In the genomic region with DNA sequence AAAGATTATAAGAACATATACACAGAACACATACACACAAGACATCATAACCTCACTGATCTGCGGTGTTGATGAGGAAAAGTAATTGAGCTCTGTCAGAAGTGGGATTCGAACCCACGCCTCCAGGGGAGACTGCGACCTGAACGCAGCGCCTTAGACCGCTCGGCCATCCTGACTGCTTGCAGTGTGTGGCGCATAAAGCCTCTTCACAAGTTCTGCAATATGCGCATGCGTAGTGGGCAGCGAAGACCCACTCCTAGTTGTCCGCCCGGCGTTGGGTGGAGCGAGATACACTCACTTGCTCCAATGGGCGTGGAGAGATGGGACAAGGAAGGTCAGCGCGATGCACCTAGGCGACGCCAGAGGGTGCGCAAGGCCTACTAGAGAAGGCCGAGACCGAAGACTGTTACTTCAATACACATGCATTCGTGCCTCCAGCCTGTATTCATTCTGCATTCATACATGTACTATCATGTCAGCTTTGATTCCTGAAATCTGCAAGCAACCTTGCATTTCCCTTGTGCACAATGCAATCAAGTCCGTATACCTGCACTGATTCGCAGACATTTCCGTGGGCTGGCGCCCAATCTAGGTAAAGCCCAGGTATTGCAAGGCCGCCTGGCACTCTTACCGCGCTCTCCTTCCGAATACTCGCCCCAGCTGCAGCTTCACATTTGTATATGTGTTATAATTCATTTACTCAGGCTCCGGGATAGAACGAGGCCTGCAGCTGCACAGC, we compare ENCODE assay signal across 1 cellular context.
TF ChIP-seq lines count a peak whose summit lies in the region.

No MANE protein-coding gene starts in this region.

TF ChIP-seq in GM12878, 131 proteins besides CTCF, POLR2A, EP300 and RAD21 (continued from another document and continues in another):
- peak in 1 of 2 experiments; percentile 41; a peak in 2 of 4 replicates for TF ChIP-seq BHLHE40 (IDR thresholded peaks at IDR 0.05; ENCODE audit: borderline replicate concordance in 1 of 2, low read depth in 2 of 2, low read length in 1 of 2)
- TF ChIP-seq, protein P1, sequence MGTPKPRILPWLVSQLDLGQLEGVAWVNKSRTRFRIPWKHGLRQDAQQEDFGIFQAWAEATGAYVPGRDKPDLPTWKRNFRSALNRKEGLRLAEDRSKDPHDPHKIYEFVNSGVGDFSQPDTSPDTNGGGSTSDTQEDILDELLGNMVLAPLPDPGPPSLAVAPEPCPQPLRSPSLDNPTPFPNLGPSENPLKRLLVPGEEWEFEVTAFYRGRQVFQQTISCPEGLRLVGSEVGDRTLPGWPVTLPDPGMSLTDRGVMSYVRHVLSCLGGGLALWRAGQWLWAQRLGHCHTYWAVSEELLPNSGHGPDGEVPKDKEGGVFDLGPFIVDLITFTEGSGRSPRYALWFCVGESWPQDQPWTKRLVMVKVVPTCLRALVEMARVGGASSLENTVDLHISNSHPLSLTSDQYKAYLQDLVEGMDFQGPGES (IDR thresholded peaks at IDR 0.05) = peak; percentile 50; the same call in 1 of the 2 replicates
- TF ChIP-seq NBN (IDR thresholded peaks at IDR 0.05) = peak; percentile 91
- TF ChIP-seq, protein P2, sequence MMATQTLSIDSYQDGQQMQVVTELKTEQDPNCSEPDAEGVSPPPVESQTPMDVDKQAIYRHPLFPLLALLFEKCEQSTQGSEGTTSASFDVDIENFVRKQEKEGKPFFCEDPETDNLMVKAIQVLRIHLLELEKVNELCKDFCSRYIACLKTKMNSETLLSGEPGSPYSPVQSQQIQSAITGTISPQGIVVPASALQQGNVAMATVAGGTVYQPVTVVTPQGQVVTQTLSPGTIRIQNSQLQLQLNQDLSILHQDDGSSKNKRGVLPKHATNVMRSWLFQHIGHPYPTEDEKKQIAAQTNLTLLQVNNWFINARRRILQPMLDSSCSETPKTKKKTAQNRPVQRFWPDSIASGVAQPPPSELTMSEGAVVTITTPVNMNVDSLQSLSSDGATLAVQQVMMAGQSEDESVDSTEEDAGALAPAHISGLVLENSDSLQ (IDR thresholded peaks at IDR 0.05) = no peak
- 0 out of 2 replicates have a peak, but pooled peaks have one; percentile 38 for TF ChIP-seq ZNF384 (IDR thresholded peaks at IDR 0.05; ENCODE audit: borderline replicate concordance, low read depth, low read length)
- TF ChIP-seq, protein P3, sequence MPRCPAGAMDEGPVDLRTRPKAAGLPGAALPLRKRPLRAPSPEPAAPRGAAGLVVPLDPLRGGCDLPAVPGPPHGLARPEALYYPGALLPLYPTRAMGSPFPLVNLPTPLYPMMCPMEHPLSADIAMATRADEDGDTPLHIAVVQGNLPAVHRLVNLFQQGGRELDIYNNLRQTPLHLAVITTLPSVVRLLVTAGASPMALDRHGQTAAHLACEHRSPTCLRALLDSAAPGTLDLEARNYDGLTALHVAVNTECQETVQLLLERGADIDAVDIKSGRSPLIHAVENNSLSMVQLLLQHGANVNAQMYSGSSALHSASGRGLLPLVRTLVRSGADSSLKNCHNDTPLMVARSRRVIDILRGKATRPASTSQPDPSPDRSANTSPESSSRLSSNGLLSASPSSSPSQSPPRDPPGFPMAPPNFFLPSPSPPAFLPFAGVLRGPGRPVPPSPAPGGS (IDR thresholded peaks at IDR 0.05; ENCODE audit: borderline replicate concordance, insufficient read depth, low read depth, low read length, poor library complexity, severe bottlenecking) = no peak
- TF ChIP-seq, protein P4, sequence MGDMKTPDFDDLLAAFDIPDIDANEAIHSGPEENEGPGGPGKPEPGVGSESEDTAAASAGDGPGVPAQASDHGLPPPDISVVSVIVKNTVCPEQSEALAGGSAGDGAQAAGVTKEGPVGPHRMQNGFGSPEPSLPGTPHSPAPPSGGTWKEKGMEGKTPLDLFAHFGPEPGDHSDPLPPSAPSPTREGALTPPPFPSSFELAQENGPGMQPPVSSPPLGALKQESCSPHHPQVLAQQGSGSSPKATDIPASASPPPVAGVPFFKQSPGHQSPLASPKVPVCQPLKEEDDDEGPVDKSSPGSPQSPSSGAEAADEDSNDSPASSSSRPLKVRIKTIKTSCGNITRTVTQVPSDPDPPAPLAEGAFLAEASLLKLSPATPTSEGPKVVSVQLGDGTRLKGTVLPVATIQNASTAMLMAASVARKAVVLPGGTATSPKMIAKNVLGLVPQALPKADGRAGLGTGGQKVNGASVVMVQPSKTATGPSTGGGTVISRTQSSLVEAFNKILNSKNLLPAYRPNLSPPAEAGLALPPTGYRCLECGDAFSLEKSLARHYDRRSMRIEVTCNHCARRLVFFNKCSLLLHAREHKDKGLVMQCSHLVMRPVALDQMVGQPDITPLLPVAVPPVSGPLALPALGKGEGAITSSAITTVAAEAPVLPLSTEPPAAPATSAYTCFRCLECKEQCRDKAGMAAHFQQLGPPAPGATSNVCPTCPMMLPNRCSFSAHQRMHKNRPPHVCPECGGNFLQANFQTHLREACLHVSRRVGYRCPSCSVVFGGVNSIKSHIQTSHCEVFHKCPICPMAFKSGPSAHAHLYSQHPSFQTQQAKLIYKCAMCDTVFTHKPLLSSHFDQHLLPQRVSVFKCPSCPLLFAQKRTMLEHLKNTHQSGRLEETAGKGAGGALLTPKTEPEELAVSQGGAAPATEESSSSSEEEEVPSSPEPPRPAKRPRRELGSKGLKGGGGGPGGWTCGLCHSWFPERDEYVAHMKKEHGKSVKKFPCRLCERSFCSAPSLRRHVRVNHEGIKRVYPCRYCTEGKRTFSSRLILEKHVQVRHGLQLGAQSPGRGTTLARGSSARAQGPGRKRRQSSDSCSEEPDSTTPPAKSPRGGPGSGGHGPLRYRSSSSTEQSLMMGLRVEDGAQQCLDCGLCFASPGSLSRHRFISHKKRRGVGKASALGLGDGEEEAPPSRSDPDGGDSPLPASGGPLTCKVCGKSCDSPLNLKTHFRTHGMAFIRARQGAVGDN (IDR thresholded peaks at IDR 0.05) = no peak; the same call in 1 of the 2 replicates
- peak; percentile 59 for TF ChIP-seq HCFC1 (IDR thresholded peaks at IDR 0.05; ENCODE audit: low read length)
- peak; percentile 97 for TF ChIP-seq ZSCAN29 (IDR thresholded peaks at IDR 0.05)
- peak; percentile 100 for TF ChIP-seq ZNF24 (IDR thresholded peaks at IDR 0.05)
- TF ChIP-seq, protein P5, sequence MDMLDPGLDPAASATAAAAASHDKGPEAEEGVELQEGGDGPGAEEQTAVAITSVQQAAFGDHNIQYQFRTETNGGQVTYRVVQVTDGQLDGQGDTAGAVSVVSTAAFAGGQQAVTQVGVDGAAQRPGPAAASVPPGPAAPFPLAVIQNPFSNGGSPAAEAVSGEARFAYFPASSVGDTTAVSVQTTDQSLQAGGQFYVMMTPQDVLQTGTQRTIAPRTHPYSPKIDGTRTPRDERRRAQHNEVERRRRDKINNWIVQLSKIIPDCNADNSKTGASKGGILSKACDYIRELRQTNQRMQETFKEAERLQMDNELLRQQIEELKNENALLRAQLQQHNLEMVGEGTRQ (IDR thresholded peaks at IDR 0.05; ENCODE audit: borderline replicate concordance, low read depth, low read length) = no peak
- TF ChIP-seq, protein P6, sequence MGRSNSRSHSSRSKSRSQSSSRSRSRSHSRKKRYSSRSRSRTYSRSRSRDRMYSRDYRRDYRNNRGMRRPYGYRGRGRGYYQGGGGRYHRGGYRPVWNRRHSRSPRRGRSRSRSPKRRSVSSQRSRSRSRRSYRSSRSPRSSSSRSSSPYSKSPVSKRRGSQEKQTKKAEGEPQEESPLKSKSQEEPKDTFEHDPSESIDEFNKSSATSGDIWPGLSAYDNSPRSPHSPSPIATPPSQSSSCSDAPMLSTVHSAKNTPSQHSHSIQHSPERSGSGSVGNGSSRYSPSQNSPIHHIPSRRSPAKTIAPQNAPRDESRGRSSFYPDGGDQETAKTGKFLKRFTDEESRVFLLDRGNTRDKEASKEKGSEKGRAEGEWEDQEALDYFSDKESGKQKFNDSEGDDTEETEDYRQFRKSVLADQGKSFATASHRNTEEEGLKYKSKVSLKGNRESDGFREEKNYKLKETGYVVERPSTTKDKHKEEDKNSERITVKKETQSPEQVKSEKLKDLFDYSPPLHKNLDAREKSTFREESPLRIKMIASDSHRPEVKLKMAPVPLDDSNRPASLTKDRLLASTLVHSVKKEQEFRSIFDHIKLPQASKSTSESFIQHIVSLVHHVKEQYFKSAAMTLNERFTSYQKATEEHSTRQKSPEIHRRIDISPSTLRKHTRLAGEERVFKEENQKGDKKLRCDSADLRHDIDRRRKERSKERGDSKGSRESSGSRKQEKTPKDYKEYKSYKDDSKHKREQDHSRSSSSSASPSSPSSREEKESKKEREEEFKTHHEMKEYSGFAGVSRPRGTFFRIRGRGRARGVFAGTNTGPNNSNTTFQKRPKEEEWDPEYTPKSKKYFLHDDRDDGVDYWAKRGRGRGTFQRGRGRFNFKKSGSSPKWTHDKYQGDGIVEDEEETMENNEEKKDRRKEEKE (IDR thresholded peaks at IDR 0.05) = no peak
- TF ChIP-seq, protein P7, sequence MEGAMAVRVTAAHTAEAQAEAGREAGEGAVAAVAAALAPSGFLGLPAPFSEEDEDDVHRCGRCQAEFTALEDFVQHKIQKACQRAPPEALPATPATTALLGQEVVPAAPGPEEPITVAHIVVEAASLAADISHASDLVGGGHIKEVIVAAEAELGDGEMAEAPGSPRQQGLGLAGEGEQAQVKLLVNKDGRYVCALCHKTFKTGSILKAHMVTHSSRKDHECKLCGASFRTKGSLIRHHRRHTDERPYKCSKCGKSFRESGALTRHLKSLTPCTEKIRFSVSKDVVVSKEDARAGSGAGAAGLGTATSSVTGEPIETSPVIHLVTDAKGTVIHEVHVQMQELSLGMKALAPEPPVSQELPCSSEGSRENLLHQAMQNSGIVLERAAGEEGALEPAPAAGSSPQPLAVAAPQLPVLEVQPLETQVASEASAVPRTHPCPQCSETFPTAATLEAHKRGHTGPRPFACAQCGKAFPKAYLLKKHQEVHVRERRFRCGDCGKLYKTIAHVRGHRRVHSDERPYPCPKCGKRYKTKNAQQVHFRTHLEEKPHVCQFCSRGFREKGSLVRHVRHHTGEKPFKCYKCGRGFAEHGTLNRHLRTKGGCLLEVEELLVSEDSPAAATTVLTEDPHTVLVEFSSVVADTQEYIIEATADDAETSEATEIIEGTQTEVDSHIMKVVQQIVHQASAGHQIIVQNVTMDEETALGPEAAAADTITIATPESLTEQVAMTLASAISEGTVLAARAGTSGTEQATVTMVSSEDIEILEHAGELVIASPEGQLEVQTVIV (IDR thresholded peaks at IDR 0.05; ENCODE audit: borderline replicate concordance, partially characterized antibody) = no peak
- TF ChIP-seq YY1 (IDR thresholded peaks at IDR 0.05; ENCODE audit: low read depth, low read length) = peak; percentile 82; the same call in 1 of the 2 replicates
- TF ChIP-seq, protein P8, sequence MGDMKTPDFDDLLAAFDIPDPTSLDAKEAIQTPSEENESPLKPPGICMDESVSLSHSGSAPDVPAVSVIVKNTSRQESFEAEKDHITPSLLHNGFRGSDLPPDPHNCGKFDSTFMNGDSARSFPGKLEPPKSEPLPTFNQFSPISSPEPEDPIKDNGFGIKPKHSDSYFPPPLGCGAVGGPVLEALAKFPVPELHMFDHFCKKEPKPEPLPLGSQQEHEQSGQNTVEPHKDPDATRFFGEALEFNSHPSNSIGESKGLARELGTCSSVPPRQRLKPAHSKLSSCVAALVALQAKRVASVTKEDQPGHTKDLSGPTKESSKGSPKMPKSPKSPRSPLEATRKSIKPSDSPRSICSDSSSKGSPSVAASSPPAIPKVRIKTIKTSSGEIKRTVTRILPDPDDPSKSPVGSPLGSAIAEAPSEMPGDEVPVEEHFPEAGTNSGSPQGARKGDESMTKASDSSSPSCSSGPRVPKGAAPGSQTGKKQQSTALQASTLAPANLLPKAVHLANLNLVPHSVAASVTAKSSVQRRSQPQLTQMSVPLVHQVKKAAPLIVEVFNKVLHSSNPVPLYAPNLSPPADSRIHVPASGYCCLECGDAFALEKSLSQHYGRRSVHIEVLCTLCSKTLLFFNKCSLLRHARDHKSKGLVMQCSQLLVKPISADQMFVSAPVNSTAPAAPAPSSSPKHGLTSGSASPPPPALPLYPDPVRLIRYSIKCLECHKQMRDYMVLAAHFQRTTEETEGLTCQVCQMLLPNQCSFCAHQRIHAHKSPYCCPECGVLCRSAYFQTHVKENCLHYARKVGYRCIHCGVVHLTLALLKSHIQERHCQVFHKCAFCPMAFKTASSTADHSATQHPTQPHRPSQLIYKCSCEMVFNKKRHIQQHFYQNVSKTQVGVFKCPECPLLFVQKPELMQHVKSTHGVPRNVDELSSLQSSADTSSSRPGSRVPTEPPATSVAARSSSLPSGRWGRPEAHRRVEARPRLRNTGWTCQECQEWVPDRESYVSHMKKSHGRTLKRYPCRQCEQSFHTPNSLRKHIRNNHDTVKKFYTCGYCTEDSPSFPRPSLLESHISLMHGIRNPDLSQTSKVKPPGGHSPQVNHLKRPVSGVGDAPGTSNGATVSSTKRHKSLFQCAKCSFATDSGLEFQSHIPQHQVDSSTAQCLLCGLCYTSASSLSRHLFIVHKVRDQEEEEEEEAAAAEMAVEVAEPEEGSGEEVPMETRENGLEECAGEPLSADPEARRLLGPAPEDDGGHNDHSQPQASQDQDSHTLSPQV (IDR thresholded peaks at IDR 0.05) = no peak
- no peak for TF ChIP-seq DPF2 (IDR thresholded peaks at IDR 0.05)
- TF ChIP-seq, protein P9, sequence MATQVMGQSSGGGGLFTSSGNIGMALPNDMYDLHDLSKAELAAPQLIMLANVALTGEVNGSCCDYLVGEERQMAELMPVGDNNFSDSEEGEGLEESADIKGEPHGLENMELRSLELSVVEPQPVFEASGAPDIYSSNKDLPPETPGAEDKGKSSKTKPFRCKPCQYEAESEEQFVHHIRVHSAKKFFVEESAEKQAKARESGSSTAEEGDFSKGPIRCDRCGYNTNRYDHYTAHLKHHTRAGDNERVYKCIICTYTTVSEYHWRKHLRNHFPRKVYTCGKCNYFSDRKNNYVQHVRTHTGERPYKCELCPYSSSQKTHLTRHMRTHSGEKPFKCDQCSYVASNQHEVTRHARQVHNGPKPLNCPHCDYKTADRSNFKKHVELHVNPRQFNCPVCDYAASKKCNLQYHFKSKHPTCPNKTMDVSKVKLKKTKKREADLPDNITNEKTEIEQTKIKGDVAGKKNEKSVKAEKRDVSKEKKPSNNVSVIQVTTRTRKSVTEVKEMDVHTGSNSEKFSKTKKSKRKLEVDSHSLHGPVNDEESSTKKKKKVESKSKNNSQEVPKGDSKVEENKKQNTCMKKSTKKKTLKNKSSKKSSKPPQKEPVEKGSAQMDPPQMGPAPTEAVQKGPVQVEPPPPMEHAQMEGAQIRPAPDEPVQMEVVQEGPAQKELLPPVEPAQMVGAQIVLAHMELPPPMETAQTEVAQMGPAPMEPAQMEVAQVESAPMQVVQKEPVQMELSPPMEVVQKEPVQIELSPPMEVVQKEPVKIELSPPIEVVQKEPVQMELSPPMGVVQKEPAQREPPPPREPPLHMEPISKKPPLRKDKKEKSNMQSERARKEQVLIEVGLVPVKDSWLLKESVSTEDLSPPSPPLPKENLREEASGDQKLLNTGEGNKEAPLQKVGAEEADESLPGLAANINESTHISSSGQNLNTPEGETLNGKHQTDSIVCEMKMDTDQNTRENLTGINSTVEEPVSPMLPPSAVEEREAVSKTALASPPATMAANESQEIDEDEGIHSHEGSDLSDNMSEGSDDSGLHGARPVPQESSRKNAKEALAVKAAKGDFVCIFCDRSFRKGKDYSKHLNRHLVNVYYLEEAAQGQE (IDR thresholded peaks at IDR 0.05; ENCODE audit: low read depth, low read length) = no peak
- no peak for TF ChIP-seq POLR2AphosphoS5 (IDR thresholded peaks at IDR 0.05; ENCODE audit: low read length)
